ENCODE assay signal across 8 cellular contexts in genomic region chr1:46333300-46334029, GRCh38. TPM values are rescaled to one million over a fixed set of nuclear protein-coding genes. Genes with fewer than 3 reads are reported as not detected.
A peak's percentile ranks its signal among the peaks of the same experiment; 100 is the strongest.
DNase-seq lines count a peak whose midpoint lies in the region; ATAC-seq, FAIRE-seq and TF ChIP-seq lines count a peak whose summit lies in the region.

No MANE protein-coding gene starts in this region.

- H4K20me1 ChIP-seq in astrocyte (ENCODE audit: insufficient read depth, low read length) = no peaks in the 10 kb centered on the region

- H3K4me1 ChIP-seq in HAP-1 = 0 out of 2 replicates have a peak, but pooled peaks cover 3% of the 10 kb centered on the region
- H3K4me1 ChIP-seq in astrocyte (ENCODE audit: insufficient read depth, low read length) = no peaks in the 10 kb centered on the region
- no peaks in the 10 kb centered on the region for H3K4me1 ChIP-seq in mucosa of descending colon (ENCODE audit: low read depth)

- H3K36me3 ChIP-seq in HAP-1 (replicated peaks) (no peaks in the 10 kb centered on the region), astrocyte (ENCODE audit: insufficient read depth, low read length) (no peaks in the 10 kb centered on the region), mucosa of descending colon (ENCODE audit: low read depth) (no peaks in the 10 kb centered on the region)

- H3K4me1 Mint-ChIP-seq in astrocyte (ENCODE audit: low read depth, unreplicated experiment) = peaks cover 3% of the 10 kb centered on the region

- no peaks in the 10 kb centered on the region for H3K36me3 Mint-ChIP-seq in astrocyte (ENCODE audit: low read depth, unreplicated experiment)

- ATAC-seq in mucosa of descending colon = peak; percentile 91

- H3K27me3 Mint-ChIP-seq in astrocyte (ENCODE audit: low read depth, unreplicated experiment) = no peaks in the 10 kb centered on the region

- TF ChIP-seq POLR2A in NB4 (IDR thresholded peaks at IDR 0.05; ENCODE audit: extremely low read depth, insufficient read length) = no peak

- no peaks in the 10 kb centered on the region for H3K9me3 Mint-ChIP-seq in astrocyte (ENCODE audit: unreplicated experiment)

- no peak overlapping the region for H3K4me3 Mint-ChIP-seq in astrocyte (ENCODE audit: unreplicated experiment)

- H3K9me3 ChIP-seq in HAP-1 = no peaks in the 10 kb centered on the region
- H3K9me3 ChIP-seq in astrocyte (ENCODE audit: insufficient read depth, low read depth, low read length) = no peaks in the 10 kb centered on the region
- H3K9me3 ChIP-seq in mucosa of descending colon = no peaks in the 10 kb centered on the region

- intact Hi-C loops in mucosa of descending colon (cut with DNase I, micrococcal nuclease) = no loop called here

- no peak overlapping the region for H3K4me3 ChIP-seq in HAP-1
- H3K4me3 ChIP-seq in NB4 (ENCODE audit: low read depth, low read length) = no peak overlapping the region
- no peak overlapping the region for H3K4me3 ChIP-seq in astrocyte (ENCODE audit: insufficient read depth, low read depth, low read length)
- no peak overlapping the region for H3K4me3 ChIP-seq in mucosa of descending colon

- no peak overlapping the region for H3K9ac ChIP-seq in astrocyte (ENCODE audit: low read length)

- TF ChIP-seq CTCF in NB4 (IDR thresholded peaks at IDR 0.05; ENCODE audit: low read depth, low read length) (peak; percentile 42), astrocyte (IDR thresholded peaks at IDR 0.05; ENCODE audit: insufficient read depth, low read depth, low read length) (peak; percentile 26), mucosa of descending colon (IDR thresholded peaks at IDR 0.05) (no peak)

- in situ Hi-C loops in HAP-1 (cut with MboI; ENCODE audit: low sequenced_read_pairs) = no loop called here

- H2AFZ ChIP-seq in astrocyte (ENCODE audit: low read depth, low read length) = no peak overlapping the region

- H3K79me2 ChIP-seq in astrocyte (ENCODE audit: insufficient read depth, low read length) = no peaks in the 10 kb centered on the region

- no peak overlapping the region for H3K27ac Mint-ChIP-seq in astrocyte (ENCODE audit: unreplicated experiment)

- H3K27ac ChIP-seq in astrocyte (ENCODE audit: low read depth, low read length) = no peak overlapping the region

- no peak overlapping the region for H3K4me2 ChIP-seq in astrocyte (ENCODE audit: low read length)

- peak; percentile 42 for DNase-seq in NCI-H2196 (lab: John Stamatoyannopoulos, UW; ENCODE audit: unreplicated experiment)
- DNase-seq in NCI-H2196 treated with DMSO at 0.1 percent for 48 hours (lab: John Stamatoyannopoulos, UW; ENCODE audit: unreplicated experiment) = no peak
- DNase-seq in HAP-1 (ENCODE audit: low spot score in 2 of 2) = peak; percentile 44
- DNase-seq in NB4 (ENCODE audit: low read depth) = peak; percentile 68
- no peak for DNase-seq in astrocyte (ENCODE audit: low read depth)
- peak in 1 of 3 donors; percentile 47 for DNase-seq in mucosa of descending colon
- DNase-seq in stimulated activated naive CD4-positive, alpha-beta T cell (lab: John Stamatoyannopoulos, UW) = no peak
- no peak for DNase-seq in activated CD8-positive, alpha-beta memory T cell treated with anti-CD3 and anti-CD28 coated beads, Interleukin-2, amount 50 U/mL, for 48 hours

- H3K27me3 ChIP-seq in HAP-1 (ENCODE audit: low read depth) (no peaks in the 10 kb centered on the region), astrocyte (ENCODE audit: insufficient read depth, low read length) (no peaks in the 10 kb centered on the region)

- no peak for FAIRE-seq in astrocyte (lab: Jason Lieb, UNC)

RNA-seq across cellular contexts. Expression of gene NSUN4, which starts 7.1 kb away (rescaled TPM):
- total RNA-seq in astrocyte (15.5 and 16.9 TPM in 2 replicates), mucosa of descending colon (10 to 100 TPM; 18.5 to 20.6 (median 20.5) TPM)

RNA-seq across cellular contexts. Expression of gene UQCRH, which starts 30.0 kb away (rescaled TPM):
- total RNA-seq in astrocyte (299 and 337 TPM in 2 replicates), mucosa of descending colon (100 to 1,000 TPM; 266 to 387 (median 282) TPM)

RNA-seq across cellular contexts. Expression of gene LRRC41, which starts 30.0 kb away (rescaled TPM):
- total RNA-seq in astrocyte (88.2 and 94.5 TPM in 2 replicates), mucosa of descending colon (10 to 100 TPM; 41.8 to 56.0 (median 43.1) TPM)

Comparison
In these comparisons a context has a peak if more than half of its experiments do, and no peak if none do; other contexts are left out.
1. DNase-seq: peak in NCI-H2196 (single experiment), HAP-1 (2 of 2) and NB4 (single experiment); none in NCI-H2196 treated with DMSO at 0.1 percent for 48 hours (single experiment), astrocyte (single experiment), stimulated activated naive CD4-positive, alpha-beta T cell (0 of 6) and activated CD8-positive, alpha-beta memory T cell treated with anti-CD3 and anti-CD28 coated beads, Interleukin-2, amount 50 U/mL, for 48 hours (single experiment).